Comparison of ENCODE assay signal across 10 cellular contexts in the genomic region with DNA sequence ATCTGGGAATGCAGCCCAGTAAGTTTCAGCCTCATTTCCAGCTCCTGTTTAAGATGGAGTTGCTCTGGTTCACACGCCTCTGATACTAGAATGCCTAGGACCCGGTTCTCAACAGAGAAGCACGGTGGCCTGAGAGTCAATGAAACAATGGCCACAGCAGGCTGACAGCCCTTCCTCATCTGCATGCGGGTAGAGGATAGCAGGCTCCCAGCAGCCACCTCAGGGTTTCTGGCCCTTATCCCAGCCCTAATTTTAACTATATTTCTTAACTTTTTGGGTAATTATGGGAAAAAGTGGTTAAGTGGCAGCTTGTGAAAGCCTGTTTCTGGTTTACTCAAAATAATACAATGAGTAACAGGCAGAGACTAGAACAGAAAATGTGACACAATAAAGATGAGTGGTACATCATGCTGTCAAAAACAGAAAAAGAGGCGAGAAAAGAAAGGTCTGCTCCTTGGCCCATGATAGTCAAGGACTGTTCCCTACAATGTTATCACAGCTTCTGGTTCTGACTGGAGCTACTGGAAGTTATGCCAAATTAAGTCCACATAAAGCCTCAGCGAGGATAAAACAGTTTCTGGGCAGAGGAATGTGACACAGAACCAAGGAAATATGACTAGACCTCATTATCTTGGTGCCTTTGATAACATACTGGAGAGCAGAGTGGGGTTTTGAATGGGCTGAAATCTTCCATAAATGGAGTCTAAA.
A peak's percentile ranks its signal among the peaks of the same experiment; 100 is the strongest.
DNase-seq lines count a peak whose midpoint lies in the region; ATAC-seq and TF ChIP-seq lines count a peak whose summit lies in the region.
"Had no signal": no experiment of that assay in that cellular context is flagged by ENCODE, and none has a peak within 500 bp of the region (broad histone marks: within the 10 kb centered on the region; RNA-seq: fewer than 3 reads in every experiment).

No MANE protein-coding gene starts in this region.

- H3K27ac ChIP-seq in body of pancreas (peak overlapping the region in 3 of 4 donors; percentile 21 to 69 (median 27)), skeletal muscle tissue (ENCODE audit: low read depth, low read length) (peak overlapping the region; percentile 6)

- intact Hi-C loops in body of pancreas (cut with DNase I): no loop called here

- no peaks in the 10 kb centered on the region for H3K9me3 ChIP-seq in body of pancreas
- H3K9me3 ChIP-seq in skeletal muscle tissue (ENCODE audit: control insufficient read depth in 3 of 3, low read length in 3 of 3): no peaks in the 10 kb centered on the region

- no peak for TF ChIP-seq CTCF in body of pancreas (IDR thresholded peaks at IDR 0.05)

- ATAC-seq in activated CD4-positive, CD25-positive, alpha-beta regulatory T cell treated with anti-CD3 and anti-CD28 coated beads, Interleukin-2, amount 50 U/mL, for 24 hours: peak; percentile 68 to 72
- ATAC-seq in HG03342 (IDR thresholded peaks at IDR 0.05; ENCODE audit: unreplicated experiment) (peak; percentile 41), body of pancreas (no peak)

- no peak overlapping the region for H3K9ac ChIP-seq in skeletal muscle tissue (ENCODE audit: low read depth in 1 of 3, low read length in 3 of 3)

- H3K36me3 ChIP-seq in body of pancreas (replicated peaks in 1 of 2; ENCODE audit: insufficient read depth in 1 of 2, low read depth in 2 of 2) (no peaks in the 10 kb centered on the region), skeletal muscle tissue (ENCODE audit: control insufficient read depth in 3 of 3, insufficient read depth in 3 of 3, low read length in 3 of 3) (peaks cover 0 to 6% (median 0%) of the 10 kb centered on the region in 3 donors)

- DNase-seq in activated CD4-positive, CD25-positive, alpha-beta regulatory T cell treated with anti-CD3 and anti-CD28 coated beads, Interleukin-2, amount 50 U/mL, for 72 hours: no peak
- DNase-seq in body of pancreas (no peak), GF-D8 (lab: John Stamatoyannopoulos, UW) (no peak), NCI-H1092 (lab: John Stamatoyannopoulos, UW) (no peak), NCI-H187 treated with DMSO at 0.1 percent for 48 hours (lab: John Stamatoyannopoulos, UW) (no peak)
- DNase-seq: 8988T; activated naive CD8-positive, alpha-beta T cell treated with anti-CD3 and anti-CD28 coated beads, Interleukin-2, amount 10 ng/mL, durations not matched to agents 7 days and 5 days had no signal

- H3K27me3 ChIP-seq in body of pancreas (no peaks in the 10 kb centered on the region), skeletal muscle tissue (ENCODE audit: control insufficient read depth in 3 of 3, insufficient read depth in 3 of 3, low read length in 3 of 3) (no peaks in the 10 kb centered on the region)

- 57 to 61% methylated on average over 6 of the region's 6 CpGs for WGBS in body of pancreas, 2 donors

- TF ChIP-seq POLR2A in body of pancreas (IDR thresholded peaks at IDR 0.05): no peak

- H3K4me1 ChIP-seq in body of pancreas: peaks cover 60% of the 10 kb centered on the region
- peaks cover 2 to 46% (median 27%) of the 10 kb centered on the region in 3 donors for H3K4me1 ChIP-seq in skeletal muscle tissue (ENCODE audit: control insufficient read depth in 3 of 3, insufficient read depth in 3 of 3, low read length in 3 of 3)

- H3K4me3 ChIP-seq in body of pancreas (no peak overlapping the region), skeletal muscle tissue (ENCODE audit: low read length in 3 of 3) (no peak overlapping the region)
